ENCODE assay signal across 8 cellular contexts in genomic region chr7:32891046-32891799, GRCh38. TPM values are rescaled to one million over a fixed set of nuclear protein-coding genes. Genes with fewer than 3 reads are reported as not detected.
DNase-seq lines count a peak whose midpoint lies in the region; ATAC-seq, FAIRE-seq and TF ChIP-seq lines count a peak whose summit lies in the region.

Gene KBTBD2 (minus strand): TSS chr7:32891760. CDS start chr7:32879604, 12,156 bp downstream.

- peak; percentile 36 for FAIRE-seq in HTR-8/SVneo (lab: Jason Lieb, UNC)

- intact Hi-C loops in activated T-helper 1 cell treated with anti-CD3 and anti-CD28 coated beads, Interleukin-12 subunit alpha, Interleukin-12 subunit beta, Interleukin-2, Interleukin-4 antibody, amounts not matched to agents 30 ng/mL and 10 ng/mL and 1 ng/mL, durations not matched to agents 14 hours and 24 hours and 36 hours (cut with micrococcal nuclease), result loop anchor here (2.0 kb wide), 1 partner anchor 90 kb away; no protein-coding TSS in a partner anchor
- intact Hi-C loops in natural killer cell (cut with micrococcal nuclease), result loop anchor here (5.0 kb wide), 4 partner anchors 44 to 394 kb away; partner anchors contain the start of genes AVL9 and RP9

- ATAC-seq in GM21367 (IDR thresholded peaks at IDR 0.05; ENCODE audit: unreplicated experiment), result peak; percentile 60
- peak; percentile 50 to 81 (median 74) for ATAC-seq in natural killer cell

- peaks cover 2% of the 10 kb centered on the region for H3K27me3 Mint-ChIP-seq in activated T-helper 1 cell treated with anti-CD3 and anti-CD28 coated beads, Interleukin-12 subunit alpha, Interleukin-12 subunit beta, Interleukin-2, Interleukin-4 antibody, amounts not matched to agents 30 ng/mL and 10 ng/mL and 1 ng/mL, durations not matched to agents 14 hours and 24 hours and 36 hours (ENCODE audit: insufficient read depth)
- peaks cover 0 to under 1% of the 10 kb centered on the region in 2 donors for H3K27me3 Mint-ChIP-seq in natural killer cell (ENCODE audit: low read depth in 2 of 2)

- H3K4me3 Mint-ChIP-seq in activated T-helper 1 cell treated with anti-CD3 and anti-CD28 coated beads, Interleukin-12 subunit alpha, Interleukin-12 subunit beta, Interleukin-2, Interleukin-4 antibody, amounts not matched to agents 30 ng/mL and 10 ng/mL and 1 ng/mL, durations not matched to agents 14 hours and 24 hours and 36 hours, result peak within 1 kb of the TSS; percentile 90
- H3K4me3 Mint-ChIP-seq in natural killer cell, result peak within 1 kb of the TSS; percentile 95

- H3K9me3 Mint-ChIP-seq in activated T-helper 1 cell treated with anti-CD3 and anti-CD28 coated beads, Interleukin-12 subunit alpha, Interleukin-12 subunit beta, Interleukin-2, Interleukin-4 antibody, amounts not matched to agents 30 ng/mL and 10 ng/mL and 1 ng/mL, durations not matched to agents 14 hours and 24 hours and 36 hours, result no peaks in the 10 kb centered on the region
- H3K9me3 Mint-ChIP-seq in natural killer cell, result no peaks in the 10 kb centered on the region

- peak within 1 kb of the TSS; percentile 99 for H3K27ac Mint-ChIP-seq in activated T-helper 1 cell treated with anti-CD3 and anti-CD28 coated beads, Interleukin-12 subunit alpha, Interleukin-12 subunit beta, Interleukin-2, Interleukin-4 antibody, amounts not matched to agents 30 ng/mL and 10 ng/mL and 1 ng/mL, durations not matched to agents 14 hours and 24 hours and 36 hours
- H3K27ac Mint-ChIP-seq in natural killer cell, result peak within 1 kb of the TSS; percentile 96 to 99

- peaks cover 18% of the 10 kb centered on the region for H3K36me3 Mint-ChIP-seq in activated T-helper 1 cell treated with anti-CD3 and anti-CD28 coated beads, Interleukin-12 subunit alpha, Interleukin-12 subunit beta, Interleukin-2, Interleukin-4 antibody, amounts not matched to agents 30 ng/mL and 10 ng/mL and 1 ng/mL, durations not matched to agents 14 hours and 24 hours and 36 hours (ENCODE audit: low read depth)
- H3K36me3 Mint-ChIP-seq in natural killer cell, result no peaks in the 10 kb centered on the region

- DNase-seq in DMS 273 (lab: John Stamatoyannopoulos, UW; ENCODE audit: unreplicated experiment) (peak; percentile 98), HTR-8/SVneo (ENCODE audit: insufficient read length, low spot score) (peak; percentile 61), RKO (ENCODE audit: low spot score) (peak; percentile 84), fibroblast of mammary gland (ENCODE audit: low read depth) (peak; percentile 82), natural killer cell (peak; percentile 81)
- DNase-seq in activated T-helper 1 cell treated with anti-CD3 and anti-CD28 coated beads, Interleukin-12 subunit alpha, Interleukin-12 subunit beta, Interleukin-2, Interleukin-4 antibody, amounts not matched to agents 30 ng/mL and 10 ng/mL and 1 ng/mL, durations not matched to agents 14 hours and 24 hours and 36 hours (ENCODE audit: low spot score), result peak; percentile 78
- DNase-seq in stimulated activated naive CD4-positive, alpha-beta T cell (lab: John Stamatoyannopoulos, UW), result peak; percentile 39 to 82 (median 66)

- peaks cover 67% of the 10 kb centered on the region for H3K4me1 Mint-ChIP-seq in activated T-helper 1 cell treated with anti-CD3 and anti-CD28 coated beads, Interleukin-12 subunit alpha, Interleukin-12 subunit beta, Interleukin-2, Interleukin-4 antibody, amounts not matched to agents 30 ng/mL and 10 ng/mL and 1 ng/mL, durations not matched to agents 14 hours and 24 hours and 36 hours (ENCODE audit: low read depth)
- peaks cover 57 to 58% of the 10 kb centered on the region in 2 donors for H3K4me1 Mint-ChIP-seq in natural killer cell

- TF ChIP-seq CTCF in fibroblast of mammary gland (conservative IDR thresholded peaks at IDR 0.05; ENCODE audit: control insufficient read depth, insufficient read depth, low read depth, low read length), result no peak
- no peak for TF ChIP-seq CTCF in natural killer cell (IDR thresholded peaks at IDR 0.05)

- peak within 1 kb of the TSS; percentile 64 for H3K4me3 ChIP-seq in fibroblast of mammary gland (ENCODE audit: control insufficient read depth, low read depth, low read length)

RNA-seq across cellular contexts. Expression of gene KBTBD2, which starts in this region (rescaled TPM):
- total RNA-seq in activated T-helper 1 cell treated with anti-CD3 and anti-CD28 coated beads, Interleukin-12 subunit alpha, Interleukin-12 subunit beta, Interleukin-2, Interleukin-4 antibody, amounts not matched to agents 30 ng/mL and 10 ng/mL and 1 ng/mL, durations not matched to agents 14 hours and 24 hours and 36 hours, result 29.0 and 34.0 TPM in 2 replicates
- total RNA-seq in natural killer cell, result 100 to 1,000 TPM; 124 to 161 (median 150) TPM

Comparison
In these comparisons a context has a peak if more than half of its experiments do, and no peak if none do; other contexts are left out.
1. Peak in every context shown above with its lines: DNase-seq, ATAC-seq and H3K4me3 ChIP-seq.